ENCODE assay signal across 9 cellular contexts in genomic region chr12:24728366-24728765, GRCh38.
A peak's percentile ranks its signal among the peaks of the same experiment; 100 is the strongest.
DNase-seq lines count a peak whose midpoint lies in the region; ATAC-seq and TF ChIP-seq lines count a peak whose summit lies in the region.
"Had no signal": no experiment of that assay in that cellular context is flagged by ENCODE, and none has a peak within 500 bp of the region (broad histone marks: within the 10 kb centered on the region; RNA-seq: fewer than 3 reads in every experiment).

No MANE protein-coding gene starts in this region.

- no peak overlapping the region for H3K4me2 ChIP-seq in MM.1S (ENCODE audit: low read depth, low read length)

- TF ChIP-seq POLR2A in breast epithelium (IDR thresholded peaks at IDR 0.05) = no peak

- no peaks in the 10 kb centered on the region for H3K9me3 Mint-ChIP-seq in MCF 10A (ENCODE audit: unreplicated experiment)
- peaks cover 0 to 4% (median 0%) of the 10 kb centered on the region in 5 experiments for H3K9me3 Mint-ChIP-seq in brain
- no peaks in the 10 kb centered on the region for H3K9me3 Mint-ChIP-seq in nephron progenitor cell

- H3K27me3 ChIP-seq in breast epithelium (no peaks in the 10 kb centered on the region), MM.1S (replicated peaks; ENCODE audit: insufficient read depth, low read length) (no peaks in the 10 kb centered on the region)

- H3K9me3 ChIP-seq in breast epithelium (no peaks in the 10 kb centered on the region), MM.1S (replicated peaks; ENCODE audit: insufficient read depth, low read length) (no peaks in the 10 kb centered on the region)

- no TSS peak for BruUV-seq in MCF 10A (replicated peaks; lab: Mats Ljungman, UMichigan)

- no peaks in the 10 kb centered on the region for H3K9me2 ChIP-seq in MM.1S (replicated peaks; ENCODE audit: insufficient read depth, low read length)

- no peaks in the 10 kb centered on the region for H4K20me1 ChIP-seq in MM.1S (ENCODE audit: insufficient read depth, low read length)

- POLR2A ChIA-PET in MCF 10A (lab: Yijun Ruan, JAX) = no interaction called here

- intact Hi-C loops in MCF 10A (cut with micrococcal nuclease) = loop anchor here (1.0 to 5.0 kb wide), 5 partner anchors 108 to 716 kb away; no protein-coding TSS in a partner anchor
- intact Hi-C loops in breast epithelium (cut with DNase I; ENCODE audit: low total_unique reads) = no loop called here

- no peak for ATAC-seq in HG03045 (IDR thresholded peaks at IDR 0.05; ENCODE audit: unreplicated experiment)

- no peak overlapping the region for H3K27ac Mint-ChIP-seq in MCF 10A (ENCODE audit: low read depth, unreplicated experiment)
- H3K27ac Mint-ChIP-seq in brain = peak overlapping the region in 2 of 5 experiments; percentile 49 to 59
- H3K27ac Mint-ChIP-seq in nephron progenitor cell = no peak overlapping the region
- H3K27ac Mint-ChIP-seq: activated naive CD8-positive, alpha-beta T cell had no signal

- H3K9ac ChIP-seq in MM.1S (ENCODE audit: low read length) = no peak overlapping the region

- no peaks in the 10 kb centered on the region for H3F3A ChIP-seq in MM.1S (ENCODE audit: insufficient read depth, low read length)

- H3K4me3 Mint-ChIP-seq in MCF 10A (ENCODE audit: unreplicated experiment) (no peak overlapping the region), brain (no peak overlapping the region), nephron progenitor cell (no peak overlapping the region)
- H3K4me3 Mint-ChIP-seq: activated naive CD8-positive, alpha-beta T cell had no signal

- H3K27me3 Mint-ChIP-seq in MCF 10A (ENCODE audit: insufficient read depth, unreplicated experiment) (no peaks in the 10 kb centered on the region), brain (peaks cover 4% of the 10 kb centered on the region), nephron progenitor cell (ENCODE audit: low read depth, poor library complexity) (no peaks in the 10 kb centered on the region)
- H3K27me3 Mint-ChIP-seq: activated naive CD8-positive, alpha-beta T cell had no signal

- H3K4me1 ChIP-seq in breast epithelium (no peaks in the 10 kb centered on the region), MM.1S (ENCODE audit: low read length) (no peaks in the 10 kb centered on the region)

- H3K27ac ChIP-seq in breast epithelium (no peak overlapping the region), MM.1S (ENCODE audit: low read length) (no peak overlapping the region)

- CTCF ChIA-PET in MCF 10A (lab: Yijun Ruan, JAX) = interaction anchor here (0.6 to 0.8 kb wide), 3 partner anchors 281 to 1521 kb away, joined by 3 to 4 read pairs (median 3); no protein-coding TSS in a partner anchor

- H3K36me3 ChIP-seq in breast epithelium = no peaks in the 10 kb centered on the region
- no peaks in the 10 kb centered on the region for H3K36me3 ChIP-seq in MM.1S (replicated peaks; ENCODE audit: insufficient read depth, low read length)

- TF ChIP-seq CTCF in MCF 10A (IDR thresholded peaks at IDR 0.05; ENCODE audit: unreplicated experiment) (peak; percentile 52), breast epithelium (IDR thresholded peaks at IDR 0.05) (peak in 1 of 3 donors; percentile 30), MM.1S (IDR thresholded peaks at IDR 0.05; ENCODE audit: low read length) (peak; percentile 64), brain (conservative IDR thresholded peaks at IDR 0.05) (peak; percentile 70 to 82), nephron progenitor cell (IDR thresholded peaks at IDR 0.05) (peak; percentile 47)

- no peak overlapping the region for H2AFZ ChIP-seq in MM.1S (ENCODE audit: low read length)

- H3K79me2 ChIP-seq in MM.1S (ENCODE audit: low read length) = no peaks in the 10 kb centered on the region

- peak; percentile 45 for DNase-seq in MCF 10A (ENCODE audit: unreplicated experiment)
- no peak for DNase-seq in breast epithelium (ENCODE audit: low spot score in 2 of 2)
- peak; percentile 35 for DNase-seq in MM.1S
- DNase-seq in nephron progenitor cell = no peak
- no peak for DNase-seq in NCI-H187 treated with DMSO at 0.1 percent for 48 hours (lab: John Stamatoyannopoulos, UW)
- DNase-seq in NCI-H774 (lab: John Stamatoyannopoulos, UW) = no peak

- H3K36me3 Mint-ChIP-seq in MCF 10A (ENCODE audit: insufficient read depth, unreplicated experiment) (no peaks in the 10 kb centered on the region), brain (no peaks in the 10 kb centered on the region), nephron progenitor cell (ENCODE audit: low read depth) (no peaks in the 10 kb centered on the region)
- H3K36me3 Mint-ChIP-seq: activated naive CD8-positive, alpha-beta T cell had no signal

- H3K4me3 ChIP-seq in breast epithelium (no peak overlapping the region), MM.1S (ENCODE audit: low read length) (no peak overlapping the region)

- no peaks in the 10 kb centered on the region for H3K4me1 Mint-ChIP-seq in MCF 10A (ENCODE audit: insufficient read depth, unreplicated experiment)
- peaks cover 5% of the 10 kb centered on the region for H3K4me1 Mint-ChIP-seq in brain
- H3K4me1 Mint-ChIP-seq in nephron progenitor cell = peaks cover 11% of the 10 kb centered on the region

Comparison
In these comparisons a context has a peak if more than half of its experiments do, and no peak if none do; other contexts are left out.
1. DNase-seq: peak in MCF 10A (single experiment) and MM.1S (single experiment); none in breast epithelium (0 of 2), nephron progenitor cell (single experiment), NCI-H187 treated with DMSO at 0.1 percent for 48 hours (single experiment) and NCI-H774 (single experiment).